In genomic region chr1:226706664-226707063, GRCh38 we compare ENCODE assay signal across 1 cellular context.
TF ChIP-seq lines count a peak whose summit lies in the region.

No MANE protein-coding gene starts in this region.

TF ChIP-seq in SK-N-SH, 30 proteins besides CTCF, POLR2A, EP300 and RAD21 (continued from another document):
- TF ChIP-seq JUND (IDR thresholded peaks at IDR 0.05), result no peak
- no peak for TF ChIP-seq EZH2phosphoT487 (IDR thresholded peaks at IDR 0.05; ENCODE audit: borderline replicate concordance, low read depth)
- no peak for TF ChIP-seq USF1 (IDR thresholded peaks at IDR 0.05; ENCODE audit: borderline replicate concordance, low read depth)
- no peak for TF ChIP-seq MAX (IDR thresholded peaks at IDR 0.05; ENCODE audit: low read depth)
TF ChIP-seq in SK-N-SH: peak in this region for 0.
